1 cellular context compared by ENCODE assay signal in the genomic region with DNA sequence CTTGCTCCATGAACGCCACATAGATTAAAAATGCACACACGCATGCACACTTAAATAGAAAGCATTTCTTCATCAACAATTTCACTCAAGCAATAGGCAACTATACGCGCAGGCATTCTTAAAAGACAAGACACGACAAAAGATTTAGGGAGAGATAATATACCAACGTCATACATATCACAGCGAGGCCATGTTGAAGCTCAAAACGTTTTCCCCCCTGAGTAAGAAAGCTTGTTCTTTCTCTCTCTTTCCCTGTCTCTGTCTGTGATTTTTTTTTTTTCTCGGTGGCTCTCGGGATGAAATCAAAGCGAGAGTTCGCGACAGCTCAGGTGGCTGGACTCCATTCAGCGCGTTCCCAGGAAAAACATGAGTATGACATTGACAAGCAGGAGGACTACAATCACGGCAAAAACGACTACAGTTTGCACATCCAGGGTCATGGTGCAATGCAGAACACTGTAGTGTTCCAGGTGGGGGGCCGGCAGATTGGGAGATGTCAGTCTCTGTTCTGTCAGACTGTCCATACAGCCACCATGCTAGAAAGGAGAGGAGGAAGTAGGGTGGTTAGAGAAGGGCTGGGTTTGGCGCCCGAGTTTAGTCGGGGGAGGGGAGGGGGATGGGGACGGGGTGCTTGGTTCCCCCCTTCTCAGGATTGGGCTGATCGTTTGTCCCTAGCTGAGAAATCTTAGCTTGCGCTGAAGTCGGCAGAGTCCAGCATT.
TF ChIP-seq lines count a peak whose summit lies in the region.

No MANE protein-coding gene starts in this region.

TF ChIP-seq in H1, 55 proteins besides CTCF, POLR2A, EP300 and RAD21:
- TF ChIP-seq SRF (IDR thresholded peaks at IDR 0.05; ENCODE audit: low read depth, low read length) (no peak), SIN3A (conservative IDR thresholded peaks at IDR 0.05 in 1 of 2, IDR thresholded peaks at IDR 0.05 in 1 of 2; ENCODE audit: low read depth in 1 of 2, low read length in 2 of 2) (peak in 1 of 2 experiments; percentile 30; a peak in 1 of 4 replicates)
